1 cellular context compared by ENCODE assay signal in genomic region chr12:31589896-31590729, GRCh38.
TF ChIP-seq lines count a peak whose summit lies in the region.

No MANE protein-coding gene starts in this region.

TF ChIP-seq in GM12878, 131 proteins besides CTCF, POLR2A, EP300 and RAD21 (continued from another document):
- TF ChIP-seq E4F1 (IDR thresholded peaks at IDR 0.05; ENCODE audit: borderline replicate concordance, partially characterized antibody) (no peak), CHD2 (IDR thresholded peaks at IDR 0.05; ENCODE audit: borderline replicate concordance, low read depth, low read length) (0 out of 2 replicates have a peak, but pooled peaks have one; percentile 35), CREB1 (IDR thresholded peaks at IDR 0.05; ENCODE audit: low read depth) (peak; percentile 63; the same call in 1 of the 2 replicates), ATF7 (IDR thresholded peaks at IDR 0.05; ENCODE audit: low read depth) (no peak), CUX1 (IDR thresholded peaks at IDR 0.05; ENCODE audit: insufficient replicate concordance, low read depth, low read length) (no peak), EGR1 (IDR thresholded peaks at IDR 0.05; ENCODE audit: borderline replicate concordance in 1 of 2, low read depth in 2 of 2, low read length in 2 of 2) (0 out of 3 replicates have a peak, but pooled peaks of 1 of the 2 experiments have one; percentile 56), CEBPZ (IDR thresholded peaks at IDR 0.05; ENCODE audit: low read depth, low read length) (no peak), BCL3 (IDR thresholded peaks at IDR 0.05; ENCODE audit: borderline replicate concordance, insufficient read depth, low read depth, low read length, poor library complexity, severe bottlenecking) (no peak), BMI1 (IDR thresholded peaks at IDR 0.05; ENCODE audit: borderline replicate concordance) (no peak), ASH2L (IDR thresholded peaks at IDR 0.05; ENCODE audit: borderline replicate concordance, low read depth) (peak; percentile 89; the same call in 1 of the 2 replicates), NFIC (IDR thresholded peaks at IDR 0.05; ENCODE audit: low read depth, low read length) (0 out of 2 replicates have a peak, but pooled peaks have one; percentile 5), JUND (IDR thresholded peaks at IDR 0.05; ENCODE audit: low read depth, low read length) (no peak), MEF2A (IDR thresholded peaks at IDR 0.05; ENCODE audit: insufficient read depth, low read depth, low read length) (0 out of 2 replicates have a peak, but pooled peaks have one; percentile 27), SMARCA5 (IDR thresholded peaks at IDR 0.05) (no peak)
